Comparison of ENCODE assay signal across 8 cellular contexts in the genomic region with DNA sequence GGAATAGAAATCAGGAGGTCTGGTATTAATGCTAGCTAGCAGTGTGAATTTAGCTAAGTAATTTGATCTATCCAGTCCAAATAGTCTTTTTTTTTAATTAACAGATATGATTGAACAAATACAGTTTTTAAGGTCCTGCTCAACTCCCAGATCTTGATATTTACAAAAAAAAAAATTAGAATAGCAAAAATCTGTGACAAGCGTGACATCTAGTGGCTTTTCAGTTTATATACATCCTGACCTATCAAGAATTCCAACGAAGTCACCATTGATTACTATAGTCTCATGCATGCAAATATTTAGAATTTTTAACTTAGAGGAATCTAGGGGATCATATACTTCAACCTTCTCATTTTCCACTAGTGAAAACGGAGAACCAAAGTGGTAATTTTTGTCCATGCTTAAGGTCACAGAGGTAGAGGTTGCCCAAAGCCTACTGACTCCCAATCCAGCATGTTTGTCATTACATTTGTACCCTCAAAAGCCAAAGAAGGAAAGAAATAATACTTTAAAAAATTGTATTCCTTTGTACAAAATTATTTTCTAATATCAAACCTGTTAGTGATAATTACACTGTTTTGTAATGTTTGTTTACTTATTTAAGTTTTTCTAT.
A peak's percentile ranks its signal among the peaks of the same experiment; 100 is the strongest.
DNase-seq lines count a peak whose midpoint lies in the region; ATAC-seq and TF ChIP-seq lines count a peak whose summit lies in the region.

No MANE protein-coding gene starts in this region.

- peak; percentile 37 for TF ChIP-seq CTCF in AG09319 (IDR thresholded peaks at IDR 0.05; ENCODE audit: low read depth, low read length)

- DNase-seq in AG09319 (ENCODE audit: extremely low read depth, low read depth): no peak
- DNase-seq in SHP77 treated with DMSO at 0.1 percent for 48 hours (lab: John Stamatoyannopoulos, UW): peak; percentile 13
- DNase-seq in globus pallidus (ENCODE audit: low spot score): peak; percentile 15
- DNase-seq in RPMI8226: no peak
- no peak for DNase-seq in NCI-H1048 (lab: John Stamatoyannopoulos, UW)
- DNase-seq in HuH-7.5 (ENCODE audit: low spot score): no peak

- peak; percentile 55 for ATAC-seq in HG02885 (IDR thresholded peaks at IDR 0.05; ENCODE audit: poor library complexity, unreplicated experiment)
- ATAC-seq in GM21515 (IDR thresholded peaks at IDR 0.05; ENCODE audit: unreplicated experiment): no peak

Comparison
In these comparisons a context has a peak if more than half of its experiments do, and no peak if none do; other contexts are left out.
1. DNase-seq: peak in SHP77 treated with DMSO at 0.1 percent for 48 hours (single experiment) and globus pallidus (single experiment); none in AG09319 (single experiment), RPMI8226 (single experiment), NCI-H1048 (single experiment) and HuH-7.5 (single experiment).